In genomic region chr5:150612405-150612804, GRCh38 we compare ENCODE assay signal across 1 cellular context.
TF ChIP-seq lines count a peak whose summit lies in the region.

No MANE protein-coding gene starts in this region.

TF ChIP-seq in IMR-90, 13 proteins besides CTCF, POLR2A, EP300 and RAD21:
- TF ChIP-seq CEBPB (IDR thresholded peaks at IDR 0.05; ENCODE audit: low read depth, low read length) (no peak), SMC3 (IDR thresholded peaks at IDR 0.05; ENCODE audit: low read depth, low read length) (no peak), RCOR1 (IDR thresholded peaks at IDR 0.05; ENCODE audit: insufficient replicate concordance, low read length) (no peak), MAZ (IDR thresholded peaks at IDR 0.05; ENCODE audit: borderline replicate concordance, low read depth, low read length) (no peak), USF2 (IDR thresholded peaks at IDR 0.05; ENCODE audit: low read depth, low read length) (no peak)
